In the genomic region with DNA sequence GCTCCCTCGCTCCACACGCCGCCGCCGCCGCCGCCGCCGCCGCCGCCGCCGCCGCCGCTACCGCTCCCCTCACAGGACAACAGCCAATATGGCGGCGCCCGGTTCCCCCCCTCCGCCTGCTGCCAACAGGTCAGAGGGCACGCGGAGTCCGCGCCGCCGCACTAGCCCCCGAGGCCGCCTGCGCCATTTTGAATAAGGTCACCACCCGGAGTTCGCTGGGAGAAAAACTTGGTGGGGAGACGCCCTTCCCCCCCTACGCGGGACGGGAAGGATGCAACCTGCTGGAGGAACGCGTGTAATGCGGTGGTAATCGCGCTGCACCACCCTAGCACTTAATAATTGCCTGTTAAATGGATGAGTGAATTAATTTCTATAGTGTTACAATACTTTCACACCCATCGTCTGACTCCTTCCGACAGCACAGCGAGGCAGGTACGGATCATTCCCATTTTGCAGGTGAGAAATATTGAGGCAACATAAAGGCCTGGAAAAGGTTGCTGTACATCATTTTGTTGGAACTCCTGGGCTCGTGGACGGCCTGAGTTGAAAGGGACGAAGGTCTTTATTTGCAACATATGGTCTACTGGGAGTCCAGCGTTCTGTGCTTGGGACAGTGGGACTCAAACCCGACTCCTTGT, we compare ENCODE assay signal across 8 cellular contexts. TPM values are rescaled to one million over a fixed set of nuclear protein-coding genes. Genes with fewer than 3 reads are reported as not detected.
DNase-seq lines count a peak whose midpoint lies in the region; ATAC-seq, FAIRE-seq and TF ChIP-seq lines count a peak whose summit lies in the region.

Gene FAM193B, minus strand, starts transcription at position 90 of the 638 bp plus-strand sequence. CDS start 105 bp downstream, outside the sequence.

- no peak within 1 kb of the TSS for H2BK120ac ChIP-seq in H1 (replicated peaks; ENCODE audit: low read depth, low read length)
- peak within 1 kb of the TSS; percentile 52 for H2BK120ac ChIP-seq in mesendoderm (ENCODE audit: low read depth, low read length)

- H3K56ac ChIP-seq in H1 (replicated peaks; ENCODE audit: insufficient read length, low read depth, low read length) (no peak within 1 kb of the TSS), mesendoderm (ENCODE audit: low read length) (peak within 1 kb of the TSS; percentile 92)

- peak; percentile 13 to 49 (median 38); a peak in 2 of 4 replicates for TF ChIP-seq CTCF in H1 (IDR thresholded peaks at IDR 0.05; ENCODE audit: control extremely low read depth in 1 of 3, insufficient read depth in 1 of 3, low read depth in 1 of 3, low read length in 3 of 3)

- POLR2A ChIA-PET in H1 (lab: Charles Lee; ENCODE audit: partially characterized antibody), result interaction anchor here (0.8 to 2.6 kb wide), 8 partner anchors 10 to 253 kb away, joined by 3 to 10 read pairs (median 3); partner anchors contain the start of genes DDX41 and DOK3

- 29% methylated on average over 23 of the region's 49 CpGs; no CpG with 5 or more reads in 1 of the 2 experiments for WGBS in H1 (ENCODE audit: extremely low coverage in 1 of 2, insufficient coverage in 1 of 2, insufficient read length in 1 of 2, insufficient replicate concordance in 2 of 2, low coverage in 1 of 2, low lambda C conversion rate in 2 of 2, missing lambda C conversion rate in 1 of 2), 2 experiments
- no CpG with 5 or more reads among the region's 49 CpGs for WGBS in mesendoderm (ENCODE audit: extremely low coverage, insufficient coverage, low lambda C conversion rate)

- peak within 1 kb of the TSS; percentile 29; the same call in 1 of the 2 replicates for H3K18ac ChIP-seq in H1 (ENCODE audit: extremely low read depth, low read length)
- peak within 1 kb of the TSS; percentile 83 for H3K18ac ChIP-seq in mesendoderm (ENCODE audit: low read length)

- no peaks in the 10 kb centered on the region for H3K27me3 ChIP-seq in H1 (replicated peaks in 1 of 4; ENCODE audit: control insufficient read depth in 3 of 4, extremely low read depth in 1 of 4, insufficient read depth in 3 of 4, low read length in 3 of 4)
- no peaks in the 10 kb centered on the region for H3K27me3 ChIP-seq in mesendoderm (ENCODE audit: insufficient read depth, low read length, poor library complexity)

- H3K23ac ChIP-seq in H1 (ENCODE audit: insufficient read length) (no peak within 1 kb of the TSS), mesendoderm (ENCODE audit: low read length) (peak within 1 kb of the TSS; percentile 89)

- ATAC-seq in GM19467 (IDR thresholded peaks at IDR 0.05; ENCODE audit: unreplicated experiment), result peak; percentile 83

- H2AFZ ChIP-seq in H1 (ENCODE audit: low read length), result peak within 1 kb of the TSS; percentile 63

- H3K4me1 ChIP-seq in H1 (replicated peaks in 1 of 4; ENCODE audit: control insufficient read depth in 3 of 4, insufficient read depth in 4 of 4, low read length in 3 of 4) (peaks cover 5 to 9% (median 7%) of the 10 kb centered on the region in 4 experiments), mesendoderm (ENCODE audit: control insufficient read depth, low read depth, low read length) (peaks cover 6% of the 10 kb centered on the region)

- H3K9ac ChIP-seq in H1 (replicated peaks in 1 of 4; ENCODE audit: extremely low read depth in 1 of 4, low read depth in 3 of 4, low read length in 3 of 4), result peak within 1 kb of the TSS; percentile 69 to 95 (median 82)
- peak within 1 kb of the TSS; percentile 77 for H3K9ac ChIP-seq in mesendoderm (ENCODE audit: low read length)

- H4K20me1 ChIP-seq in H1 (replicated peaks in 1 of 2; ENCODE audit: control insufficient read depth in 1 of 2, insufficient read depth in 2 of 2, low read length in 2 of 2), result peaks cover 8 to 14% of the 10 kb centered on the region in 2 experiments

- TF ChIP-seq EP300 in H1 (IDR thresholded peaks at IDR 0.05; ENCODE audit: borderline replicate concordance in 1 of 2, low read depth in 2 of 2, low read length in 2 of 2), result no peak

- H2AK5ac ChIP-seq in H1 (ENCODE audit: low read depth, low read length) (no peak within 1 kb of the TSS), mesendoderm (ENCODE audit: low read length) (no peak within 1 kb of the TSS)

- peak within 1 kb of the TSS; percentile 68 to 82 for H3K4me2 ChIP-seq in H1 (ENCODE audit: insufficient read depth in 1 of 2, low read depth in 2 of 2, low read length in 2 of 2)
- peak within 1 kb of the TSS; percentile 95 for H3K4me2 ChIP-seq in mesendoderm (ENCODE audit: low read length)

- peak within 1 kb of the TSS; percentile 35 for H4K5ac ChIP-seq in H1 (ENCODE audit: insufficient read length, low read depth, low read length)
- H4K5ac ChIP-seq in mesendoderm (ENCODE audit: low read length), result no peak within 1 kb of the TSS

- no peak within 1 kb of the TSS for H3K4ac ChIP-seq in H1 (replicated peaks; ENCODE audit: insufficient read length, low read depth, low read length)
- peak within 1 kb of the TSS; percentile 76 for H3K4ac ChIP-seq in mesendoderm (ENCODE audit: low read depth, low read length)

- H3K36me3 ChIP-seq in H1 (ENCODE audit: control insufficient read depth in 2 of 4, insufficient read depth in 4 of 4, low read length in 3 of 4), result peaks cover 0 to 20% (median 6%) of the 10 kb centered on the region in 4 experiments; a peak in 3 of 8 replicates
- H3K36me3 ChIP-seq in mesendoderm (ENCODE audit: control insufficient read depth, insufficient read depth, low read length), result no peaks in the 10 kb centered on the region

- TF ChIP-seq POLR2A in H1 (IDR thresholded peaks at IDR 0.05; ENCODE audit: control extremely low read depth in 1 of 2, low read depth in 2 of 2, low read length in 2 of 2), result peak in 1 of 2 experiments; percentile 29; a peak in 1 of 3 replicates

- peak within 1 kb of the TSS; percentile 59 for H4K91ac ChIP-seq in H1 (replicated peaks; ENCODE audit: insufficient read length, low read length)

- peak within 1 kb of the TSS; percentile 84; the same call in 1 of the 2 replicates for H4K8ac ChIP-seq in H1 (ENCODE audit: extremely low read depth, insufficient read depth, low read length)
- H4K8ac ChIP-seq in mesendoderm (ENCODE audit: low read depth, low read length), result no peak within 1 kb of the TSS

- no peak for FAIRE-seq in H1 (lab: Jason Lieb, UNC)

- H3K9me3 ChIP-seq in H1 (ENCODE audit: insufficient read depth in 2 of 2, low read depth in 1 of 2, low read length in 1 of 2), result no peaks in the 10 kb centered on the region

- H2BK15ac ChIP-seq in H1 (ENCODE audit: low read length) (no peak within 1 kb of the TSS), mesendoderm (replicated peaks; ENCODE audit: low read depth) (no peak within 1 kb of the TSS)

- no peak within 1 kb of the TSS for H2BK20ac ChIP-seq in H1 (ENCODE audit: low read length)

- no peak within 1 kb of the TSS for H3K14ac ChIP-seq in H1 (ENCODE audit: insufficient read length)

- no peak within 1 kb of the TSS for H2BK12ac ChIP-seq in H1 (ENCODE audit: low read depth, low read length)

- DNase-seq in CMK (ENCODE audit: low read depth) (peak; percentile 62), HS-5 (ENCODE audit: low read depth) (peak; percentile 68), NOMO-1 (lab: John Stamatoyannopoulos, UW; ENCODE audit: unreplicated experiment in 2 of 2) (peak; percentile 89 to 92), H1 (ENCODE audit: low read depth in 1 of 2, low spot score in 2 of 2) (peak; percentile 77 to 99), mesendoderm (peak; percentile 97)
- peak; percentile 81 to 91 (median 90) for DNase-seq in activated CD8-positive, alpha-beta memory T cell treated with anti-CD3 and anti-CD28 coated beads for 48 hours (ENCODE audit: low read depth in 2 of 3, low spot score in 2 of 3)
- peak; percentile 89 for DNase-seq in stimulated activated CD8-positive, alpha-beta memory T cell treated with anti-CD3 and anti-CD28 coated beads, Interleukin-12 subunit alpha, Interleukin-12 subunit beta, amount 100 ng/mL, for 4 hours (ENCODE audit: low read depth)

- peak within 1 kb of the TSS; percentile 29; the same call in 1 of the 2 replicates for H3K27ac ChIP-seq in H1 (ENCODE audit: low read depth, low read length)
- H3K27ac ChIP-seq in mesendoderm (ENCODE audit: low read depth, low read length), result peak within 1 kb of the TSS; percentile 61

- CTCF ChIA-PET in H1 (lab: Charles Lee; ENCODE audit: partially characterized antibody), result no interaction called here

- H3K79me1 ChIP-seq in H1 (ENCODE audit: low read depth, low read length) (peaks cover 5% of the 10 kb centered on the region), mesendoderm (ENCODE audit: low read length) (peaks cover 23% of the 10 kb centered on the region)

- no peak for TF ChIP-seq RAD21 in H1 (IDR thresholded peaks at IDR 0.05 in 1 of 2, conservative IDR thresholded peaks at IDR 0.05 in 1 of 2; ENCODE audit: low read depth in 2 of 2, low read length in 2 of 2)

- H3K79me2 ChIP-seq in H1 (ENCODE audit: control insufficient read depth in 1 of 2, insufficient read depth in 2 of 2, low read length in 2 of 2) (peaks cover 3 to 43% of the 10 kb centered on the region in 2 experiments; a peak in 2 of 4 replicates), mesendoderm (ENCODE audit: control insufficient read depth, insufficient read depth, low read length) (peaks cover 33% of the 10 kb centered on the region)

- H3K23me2 ChIP-seq in H1 (ENCODE audit: low read depth, low read length), result peaks cover 6% of the 10 kb centered on the region

- peak within 1 kb of the TSS; percentile 68 to 86 (median 82) for H3K4me3 ChIP-seq in H1 (ENCODE audit: extremely low read depth in 1 of 4, insufficient read depth in 2 of 4, low read depth in 3 of 4, low read length in 4 of 4)
- peak within 1 kb of the TSS; percentile 87 for H3K4me3 ChIP-seq in mesendoderm (ENCODE audit: low read length)

- H2BK5ac ChIP-seq in H1 (ENCODE audit: low read depth, low read length), result peak within 1 kb of the TSS; percentile 37; the same call in 1 of the 2 replicates
- H2BK5ac ChIP-seq in mesendoderm (ENCODE audit: low read length), result no peak within 1 kb of the TSS

TF ChIP-seq in H1, 55 proteins besides CTCF, POLR2A, EP300 and RAD21 (continues in another document):
- peak; percentile 99 for TF ChIP-seq YY1 (IDR thresholded peaks at IDR 0.05; ENCODE audit: low read depth, low read length)
- no peak for TF ChIP-seq SRF (IDR thresholded peaks at IDR 0.05; ENCODE audit: low read depth, low read length)
- no peak for TF ChIP-seq FOSL1 (IDR thresholded peaks at IDR 0.05; ENCODE audit: insufficient read depth, low read depth, low read length)
- TF ChIP-seq SIX5 (IDR thresholded peaks at IDR 0.05; ENCODE audit: low read depth, low read length), result peak; percentile 50; the same call in 1 of the 2 replicates
- no peak for TF ChIP-seq SIRT6 (IDR thresholded peaks at IDR 0.05; ENCODE audit: low read length)
- no peak for TF ChIP-seq JUND (IDR thresholded peaks at IDR 0.05; ENCODE audit: low read length)

RNA-seq across cellular contexts. Expression of gene FAM193B, which starts in this region (rescaled TPM):
- 69.8 and 75.2 TPM in 2 replicates for total RNA-seq in H1 (2021; fragmentation: NEBNext Ultra II Directional; extraction: Animal tissue kit (Norgen Biotek cat#: 25700))
- 49.9 and 91.8 TPM in 2 replicates for polyA plus RNA-seq in H1 (2011; rRNA removed)
- polyA plus RNA-seq in H1 (2011; cell fraction: cytosol; rRNA removed), result 70.5 TPM
- polyA plus RNA-seq in H1 (2011; cell fraction: nucleus; rRNA removed), result 384 TPM
- 57.7 to 86.6 TPM (median 81.0 TPM) in 4 replicates for polyA plus RNA-seq in H1 (2012, experiment 1 of 2)
- polyA plus RNA-seq in H1 (2012, experiment 2 of 2), result 67.9 TPM
- polyA plus RNA-seq in H1 (2013, experiment 1 of 2), result 59.7 TPM
- polyA plus RNA-seq in H1 (2013, experiment 2 of 2), result 54.0 TPM
- polyA minus RNA-seq in H1 (2011; rRNA and poly(A)+ RNA removed), result 23.4 and 37.6 TPM in 2 replicates
- 34.4 TPM for polyA minus RNA-seq in H1 (2011; cell fraction: cytosol; rRNA and poly(A)+ RNA removed)
- 53.4 TPM for polyA minus RNA-seq in H1 (2011; cell fraction: nucleus; rRNA and poly(A)+ RNA removed)
- 34.2 TPM for polyA plus RNA-seq in mesendoderm (2013, experiment 1 of 2)
- polyA plus RNA-seq in mesendoderm (2013, experiment 2 of 2), result 33.5 TPM

Comparison
In these comparisons a context has a peak if more than half of its experiments do, and no peak if none do; other contexts are left out.
1. Peak in every context shown above with its lines: DNase-seq, ATAC-seq, H3K4me3 ChIP-seq and H3K27ac ChIP-seq.